In genomic region chr10:80662429-80663211, GRCh38 we compare ENCODE assay signal across 8 cellular contexts.
A peak's percentile ranks its signal among the peaks of the same experiment; 100 is the strongest.
DNase-seq lines count a peak whose midpoint lies in the region; ATAC-seq and TF ChIP-seq lines count a peak whose summit lies in the region.

No MANE protein-coding gene starts in this region.

- no peaks in the 10 kb centered on the region for H3K4me1 ChIP-seq in IMR-90 (ENCODE audit: control insufficient read depth, insufficient read depth, low read length)
- H3K4me1 ChIP-seq in RWPE2 (ENCODE audit: insufficient read depth, poor library complexity, severe bottlenecking) = no peaks in the 10 kb centered on the region

- H4K5ac ChIP-seq in IMR-90 (ENCODE audit: low read depth, low read length) = no peak overlapping the region

- no peak for TF ChIP-seq POLR2A in IMR-90 (IDR thresholded peaks at IDR 0.05; ENCODE audit: low read depth, low read length)

- no peak overlapping the region for H3K18ac ChIP-seq in IMR-90 (ENCODE audit: low read depth, low read length)

- no peak overlapping the region; the same call in 1 of the 2 replicates for H3K4me3 ChIP-seq in IMR-90 (ENCODE audit: insufficient read depth, low read depth, low read length)
- no peak overlapping the region for H3K4me3 ChIP-seq in RWPE2 (ENCODE audit: severe bottlenecking)

- H3K36me3 ChIP-seq in IMR-90 (ENCODE audit: control insufficient read depth, insufficient read depth, low read length) = no peaks in the 10 kb centered on the region
- no peaks in the 10 kb centered on the region for H3K36me3 ChIP-seq in RWPE2 (ENCODE audit: low read depth)

- peak; percentile 84 for DNase-seq in DMS114 treated with DMSO at 0.1 percent for 48 hours (lab: John Stamatoyannopoulos, UW; ENCODE audit: unreplicated experiment)
- DNase-seq in IMR-90 = peak; percentile 71
- no peak for DNase-seq in RWPE2 (ENCODE audit: low spot score)
- DNase-seq in activated naive CD4-positive, alpha-beta T cell treated with anti-CD3 and anti-CD28 coated beads for 36 hours = peak; percentile 83
- DNase-seq in globus pallidus (ENCODE audit: low spot score) = peak; percentile 70
- peak; percentile 87 for DNase-seq in omental fat pad (ENCODE audit: low spot score)
- peak; percentile 88 for DNase-seq in superior temporal gyrus (ENCODE audit: extremely low spot score)

- H3K9me1 ChIP-seq in IMR-90 (ENCODE audit: insufficient read depth, low read length) = no peaks in the 10 kb centered on the region

- H3K9me3 ChIP-seq in IMR-90 (ENCODE audit: control insufficient read depth, insufficient read depth, low read length) (no peaks in the 10 kb centered on the region; the same call in 1 of the 2 replicates), RWPE2 (ENCODE audit: severe bottlenecking) (no peaks in the 10 kb centered on the region)

- TF ChIP-seq CTCF in IMR-90 (conservative IDR thresholded peaks at IDR 0.05; ENCODE audit: low read depth, low read length) = peak; percentile 77
- TF ChIP-seq CTCF in RWPE2 (IDR thresholded peaks at IDR 0.05; ENCODE audit: poor library complexity, severe bottlenecking) = peak; percentile 95
- peak in 2 of 3 donors; percentile 62 to 82 for TF ChIP-seq CTCF in omental fat pad (IDR thresholded peaks at IDR 0.05)

- H2AK5ac ChIP-seq in IMR-90 (ENCODE audit: low read depth, low read length) = no peak overlapping the region

- H3K36me3 Mint-ChIP-seq in activated naive CD4-positive, alpha-beta T cell treated with anti-CD3 and anti-CD28 coated beads for 36 hours (ENCODE audit: low read depth) = no peaks in the 10 kb centered on the region

- H2AK9ac ChIP-seq in IMR-90 (replicated peaks; ENCODE audit: low read depth, low read length, poor library complexity) = no peak overlapping the region

- intact Hi-C loops in IMR-90 (cut with micrococcal nuclease) = loop anchor here (2.0 kb wide), 1 partner anchor 218 kb away; no protein-coding TSS in a partner anchor
- intact Hi-C loops in activated naive CD4-positive, alpha-beta T cell treated with anti-CD3 and anti-CD28 coated beads for 36 hours (cut with micrococcal nuclease) = loop anchor here (1.0 to 5.0 kb wide), 5 partner anchors 35 to 516 kb away; no protein-coding TSS in a partner anchor

- POLR2A ChIA-PET in IMR-90 (lab: Charles Lee; ENCODE audit: unreplicated experiment) = no interaction called here

- no peak overlapping the region for H2BK5ac ChIP-seq in IMR-90 (ENCODE audit: low read depth, low read length, poor library complexity, severe bottlenecking)

- H3K79me1 ChIP-seq in IMR-90 (ENCODE audit: low read depth in 1 of 2, low read length in 2 of 2) = no peaks in the 10 kb centered on the region

- H3K4ac ChIP-seq in IMR-90 (ENCODE audit: low read depth, low read length) = no peak overlapping the region

- peak; percentile 53 for TF ChIP-seq RAD21 in IMR-90 (IDR thresholded peaks at IDR 0.05; ENCODE audit: low read length)

- H3K27me3 Mint-ChIP-seq in activated naive CD4-positive, alpha-beta T cell treated with anti-CD3 and anti-CD28 coated beads for 36 hours (ENCODE audit: low read depth) = peaks cover 9% of the 10 kb centered on the region

- H3K4me2 ChIP-seq in IMR-90 (ENCODE audit: low read depth, low read length) = peak overlapping the region; percentile 59

- CTCF ChIA-PET in IMR-90 (lab: Yijun Ruan, JAX) = interaction anchor here (0.6 to 2.5 kb wide), 16 partner anchors 9 to 1507 kb away, joined by 3 to 9 read pairs (median 3); no protein-coding TSS in a partner anchor
- CTCF ChIA-PET in activated naive CD4-positive, alpha-beta T cell treated with anti-CD3 and anti-CD28 coated beads for 36 hours (lab: Charles Lee) = interaction anchor here (0.5 to 5.2 kb wide), 45 partner anchors 10 to 1138 kb away, joined by 3 to 35 read pairs (median 4); no protein-coding TSS in a partner anchor

- no peak overlapping the region for H2BK15ac ChIP-seq in IMR-90 (ENCODE audit: low read depth, low read length)

- peaks cover 4% of the 10 kb centered on the region for H3K4me1 Mint-ChIP-seq in activated naive CD4-positive, alpha-beta T cell treated with anti-CD3 and anti-CD28 coated beads for 36 hours (ENCODE audit: low read depth)

- dilution Hi-C loops in IMR-90 (cut with HindIII; ENCODE audit: low sequenced_read_pairs, unreplicated experiment) = no loop called here

- no peak overlapping the region for H3K27ac Mint-ChIP-seq in activated naive CD4-positive, alpha-beta T cell treated with anti-CD3 and anti-CD28 coated beads for 36 hours

- no peak overlapping the region for H2BK20ac ChIP-seq in IMR-90 (ENCODE audit: low read depth, low read length)

- 5% methylated on average over 4 of the region's 19 CpGs; no CpG with 5 or more reads in 1 of the 2 experiments for WGBS in IMR-90 (ENCODE audit: extremely low coverage in 2 of 2, insufficient read length in 1 of 2), 2 experiments

- H4K20me1 ChIP-seq in IMR-90 (ENCODE audit: insufficient read depth, low read length) = no peaks in the 10 kb centered on the region

- H3K56ac ChIP-seq in IMR-90 (ENCODE audit: extremely low read depth, insufficient read depth, low read length) = no peak overlapping the region

- H2BK120ac ChIP-seq in IMR-90 (ENCODE audit: low read depth, low read length) = no peak overlapping the region

- H2AFZ ChIP-seq in IMR-90 (replicated peaks; ENCODE audit: low read length, poor library complexity) = peak overlapping the region; percentile 83

- no peak overlapping the region for H4K91ac ChIP-seq in IMR-90 (ENCODE audit: insufficient read depth, low read depth, low read length)

- H3K9me3 Mint-ChIP-seq in activated naive CD4-positive, alpha-beta T cell treated with anti-CD3 and anti-CD28 coated beads for 36 hours = no peaks in the 10 kb centered on the region

- no peak overlapping the region for H3K14ac ChIP-seq in IMR-90 (replicated peaks; ENCODE audit: low read depth, low read length)

- ATAC-seq in GM21515 (IDR thresholded peaks at IDR 0.05; ENCODE audit: unreplicated experiment) (peak; percentile 81), IMR-90 (ENCODE audit: low read depth) (peak; percentile 99), RWPE2 (ENCODE audit: low read depth) (peak; percentile 87), omental fat pad (ENCODE audit: low FRiP score) (peak; percentile 76)

- H3K27me3 ChIP-seq in IMR-90 (ENCODE audit: control insufficient read depth, insufficient read depth, low read length) = no peaks in the 10 kb centered on the region
- no peaks in the 10 kb centered on the region for H3K27me3 ChIP-seq in RWPE2 (ENCODE audit: insufficient read depth, poor library complexity, severe bottlenecking)

- H3K23ac ChIP-seq in IMR-90 (ENCODE audit: low read depth, low read length) = no peak overlapping the region

- H3K27ac ChIP-seq in IMR-90 (ENCODE audit: insufficient read depth, low read length) = no peak overlapping the region
- H3K27ac ChIP-seq in RWPE2 (ENCODE audit: poor library complexity, severe bottlenecking) = no peak overlapping the region

- no TSS peak for BruUV-seq in IMR-90 (replicated peaks; lab: Mats Ljungman, UMichigan)

- peak overlapping the region; percentile 14; the same call in 1 of the 2 replicates for H3K9ac ChIP-seq in IMR-90 (ENCODE audit: low read depth, low read length)

- H4K8ac ChIP-seq in IMR-90 (ENCODE audit: low read depth in 2 of 2, low read length in 2 of 2) = no peak overlapping the region

- in situ Hi-C loops in IMR-90 (cut with MboI; ENCODE audit: low sequenced_read_pairs) = loop anchor here (10.0 kb wide), 1 partner anchor 218 kb away; no protein-coding TSS in a partner anchor

- H3K4me3 Mint-ChIP-seq in activated naive CD4-positive, alpha-beta T cell treated with anti-CD3 and anti-CD28 coated beads for 36 hours = peak overlapping the region; percentile 52

TF ChIP-seq in IMR-90, 13 proteins besides CTCF, POLR2A, EP300 and RAD21:
- TF ChIP-seq USF2 (IDR thresholded peaks at IDR 0.05; ENCODE audit: low read depth, low read length) (no peak), SMC3 (IDR thresholded peaks at IDR 0.05; ENCODE audit: low read depth, low read length) (peak; percentile 35), FOS (IDR thresholded peaks at IDR 0.05; ENCODE audit: low read depth, low read length) (no peak)
